ENCODE assay signal across 10 cellular contexts in the genomic region with DNA sequence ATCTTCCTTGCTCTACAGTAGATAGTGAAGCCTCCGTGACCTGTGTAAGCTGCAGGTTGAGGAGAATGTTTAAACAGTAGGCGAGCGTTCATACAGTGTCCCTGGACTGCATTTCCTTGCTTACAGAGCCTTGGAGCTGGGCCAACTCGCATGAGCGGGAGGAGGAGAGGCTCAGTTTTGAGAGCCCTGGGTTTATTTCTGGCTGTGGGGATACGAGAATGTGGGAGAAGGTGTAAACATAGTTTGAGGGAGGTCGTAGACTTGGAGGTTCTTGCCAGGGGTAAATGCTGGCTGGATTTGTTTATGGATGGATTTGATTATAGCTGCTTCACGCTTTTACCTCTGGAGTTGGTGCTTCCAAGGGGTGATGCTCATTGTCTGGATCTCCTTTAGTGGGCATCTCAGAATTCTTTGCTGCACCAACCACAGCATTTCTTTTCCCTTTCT. TPM values are rescaled to one million over a fixed set of nuclear protein-coding genes. Genes with fewer than 3 reads are reported as not detected.
DNase-seq lines count a peak whose midpoint lies in the region; ATAC-seq, FAIRE-seq and TF ChIP-seq lines count a peak whose summit lies in the region.
"Had no signal": no experiment of that assay in that cellular context is flagged by ENCODE, and none has a peak within 500 bp of the region (broad histone marks: within the 10 kb centered on the region; RNA-seq: fewer than 3 reads in every experiment).

No MANE protein-coding gene starts in this region.

- intact Hi-C loops in gastrocnemius medialis (cut with DNase I; ENCODE audit: low total_unique reads), result no loop called here

- peaks cover 22% of the 10 kb centered on the region for H4K20me1 ChIP-seq in hepatocyte (ENCODE audit: insufficient read depth, poor library complexity, severe bottlenecking)

- ATAC-seq in SK-N-SH treated with all-trans-retinoic acid at 6 μM for 48 hours (peak; percentile 13), gastrocnemius medialis (peak in 1 of 2 donors; percentile 42), HG02610 (IDR thresholded peaks at IDR 0.05; ENCODE audit: unreplicated experiment) (no peak), HG03025 (IDR thresholded peaks at IDR 0.05; ENCODE audit: low FRiP score, unreplicated experiment) (no peak)
- no peak for ATAC-seq in activated naive CD4-positive, alpha-beta T cell treated with anti-CD3 and anti-CD28 coated beads, Interleukin-2, amount 50 U/mL, for 72 hours
- ATAC-seq: GM12878 had no signal

- no peak for TF ChIP-seq POLR2A in gastrocnemius medialis (IDR thresholded peaks at IDR 0.05)

- no peak for TF ChIP-seq CTCF in hepatocyte (IDR thresholded peaks at IDR 0.05; ENCODE audit: poor library complexity)
- no peak for TF ChIP-seq CTCF in gastrocnemius medialis (IDR thresholded peaks at IDR 0.05 in 4 of 5, conservative IDR thresholded peaks at IDR 0.05 in 1 of 5)

- H3K9me3 Mint-ChIP-seq in activated naive CD4-positive, alpha-beta T cell treated with anti-CD3 and anti-CD28 coated beads, Interleukin-2, amount 50 U/mL, for 72 hours, result no peaks in the 10 kb centered on the region

- H3K36me3 ChIP-seq in hepatocyte (replicated peaks; ENCODE audit: insufficient read depth, low read depth) (no peaks in the 10 kb centered on the region), gastrocnemius medialis (peaks cover 0 to 10% of the 10 kb centered on the region in 2 donors)

- peaks cover 48% of the 10 kb centered on the region for H3K4me1 ChIP-seq in hepatocyte (ENCODE audit: insufficient read depth)
- peaks cover 72 to 88% of the 10 kb centered on the region in 2 donors for H3K4me1 ChIP-seq in gastrocnemius medialis

- H3K27ac ChIP-seq in hepatocyte (no peak overlapping the region), gastrocnemius medialis (peak overlapping the region in 2 of 4 donors; percentile 24 to 52)

- no peaks in the 10 kb centered on the region for H3K36me3 Mint-ChIP-seq in activated naive CD4-positive, alpha-beta T cell treated with anti-CD3 and anti-CD28 coated beads, Interleukin-2, amount 50 U/mL, for 72 hours

- H2AFZ ChIP-seq in hepatocyte, result no peak overlapping the region

- peaks cover 84% of the 10 kb centered on the region for H3K79me2 ChIP-seq in hepatocyte

- H3K9me2 ChIP-seq in hepatocyte (replicated peaks; ENCODE audit: insufficient read depth), result no peaks in the 10 kb centered on the region

- H3K4me3 ChIP-seq in hepatocyte, result no peak overlapping the region
- H3K4me3 ChIP-seq in gastrocnemius medialis, result no peak overlapping the region
- H3K4me3 ChIP-seq: GM12878 had no signal

- no peak overlapping the region for H3K27ac Mint-ChIP-seq in activated naive CD4-positive, alpha-beta T cell treated with anti-CD3 and anti-CD28 coated beads, Interleukin-2, amount 50 U/mL, for 72 hours
- H3K27ac Mint-ChIP-seq: activated CD4-positive, alpha-beta T cell treated with anti-CD3 and anti-CD28 coated beads, Interleukin-2, amount 10 ng/mL, durations not matched to agents 24 days and 14 days had no signal

- 26% methylated on average over 8 of the region's 8 CpGs for WGBS in hepatocyte (ENCODE audit: low lambda C conversion rate, missing lambda C conversion rate)

- H3K9me3 ChIP-seq in hepatocyte (ENCODE audit: low read depth) (no peaks in the 10 kb centered on the region), gastrocnemius medialis (no peaks in the 10 kb centered on the region)

- FAIRE-seq in HTR-8/SVneo (lab: Jason Lieb, UNC), result peak; percentile 4
- FAIRE-seq: GM12878 had no signal

- H3K27me3 ChIP-seq in hepatocyte (no peaks in the 10 kb centered on the region), gastrocnemius medialis (no peaks in the 10 kb centered on the region)

- in situ Hi-C loops in gastrocnemius medialis (cut with MboI; ENCODE audit: low sequenced_read_pairs in 4 of 4), result no loop called here

- H3K4me2 ChIP-seq in hepatocyte, result peak overlapping the region; percentile 57

- DNase-seq in HTR-8/SVneo (ENCODE audit: insufficient read length, low spot score), result no peak
- peak; percentile 81 for DNase-seq in hepatocyte (ENCODE audit: low spot score)
- DNase-seq in gastrocnemius medialis, result peak; percentile 46 to 51
- no peak for DNase-seq in activated naive CD4-positive, alpha-beta T cell (lab: John Stamatoyannopoulos, UW)
- DNase-seq in activated naive CD4-positive, alpha-beta T cell treated with anti-CD3 and anti-CD28 coated beads, Interleukin-2, amount 50 U/mL, for 72 hours (ENCODE audit: low spot score in 2 of 2), result no peak
- DNase-seq: activated CD4-positive, alpha-beta T cell treated with anti-CD3 and anti-CD28 coated beads, Interleukin-2, amount 10 ng/mL, durations not matched to agents 24 days and 14 days had no signal

TF ChIP-seq in SK-N-SH treated with all-trans-retinoic acid at 6 μM for 48 hours, 23 proteins besides CTCF, POLR2A, EP300 and RAD21:
- TF ChIP-seq, protein P1, sequence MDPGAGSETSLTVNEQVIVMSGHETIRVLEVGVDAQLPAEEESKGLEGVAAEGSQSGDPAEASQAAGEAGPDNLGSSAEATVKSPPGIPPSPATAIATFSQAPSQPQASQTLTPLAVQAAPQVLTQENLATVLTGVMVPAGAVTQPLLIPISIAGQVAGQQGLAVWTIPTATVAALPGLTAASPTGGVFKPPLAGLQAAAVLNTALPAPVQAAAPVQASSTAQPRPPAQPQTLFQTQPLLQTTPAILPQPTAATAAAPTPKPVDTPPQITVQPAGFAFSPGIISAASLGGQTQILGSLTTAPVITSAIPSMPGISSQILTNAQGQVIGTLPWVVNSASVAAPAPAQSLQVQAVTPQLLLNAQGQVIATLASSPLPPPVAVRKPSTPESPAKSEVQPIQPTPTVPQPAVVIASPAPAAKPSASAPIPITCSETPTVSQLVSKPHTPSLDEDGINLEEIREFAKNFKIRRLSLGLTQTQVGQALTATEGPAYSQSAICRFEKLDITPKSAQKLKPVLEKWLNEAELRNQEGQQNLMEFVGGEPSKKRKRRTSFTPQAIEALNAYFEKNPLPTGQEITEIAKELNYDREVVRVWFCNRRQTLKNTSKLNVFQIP (CRISPR knock-in tag; IDR thresholded peaks at IDR 0.05; ENCODE audit: borderline replicate concordance, low read depth), result no peak

RNA-seq across cellular contexts. Expression of a gene that starts 20.8 kb away (rescaled TPM):
- total RNA-seq in hepatocyte, result 40.8 and 49.0 TPM in 2 replicates
- polyA plus RNA-seq in hepatocyte, result 19.1 and 23.0 TPM in 2 replicates
- 100 to 1,000 TPM in 2 of 4 donors, 10 to 100 TPM in 2; 93.2 to 194 (median 119) TPM for total RNA-seq in gastrocnemius medialis
- total RNA-seq in activated naive CD4-positive, alpha-beta T cell treated with anti-CD3 and anti-CD28 coated beads, Interleukin-2, amount 50 U/mL, for 72 hours, result 1 to 10 TPM; 3.3 to 4.2 TPM

Comparison
In these comparisons a context has a peak if more than half of its experiments do, and no peak if none do; other contexts are left out.
1. DNase-seq: peak in hepatocyte (single experiment) and gastrocnemius medialis (2 of 2); none in HTR-8/SVneo (single experiment), activated naive CD4-positive, alpha-beta T cell (0 of 4) and activated naive CD4-positive, alpha-beta T cell treated with anti-CD3 and anti-CD28 coated beads, Interleukin-2, amount 50 U/mL, for 72 hours (0 of 2).